ENCODE assay signal across 29 cellular contexts in the genomic region with DNA sequence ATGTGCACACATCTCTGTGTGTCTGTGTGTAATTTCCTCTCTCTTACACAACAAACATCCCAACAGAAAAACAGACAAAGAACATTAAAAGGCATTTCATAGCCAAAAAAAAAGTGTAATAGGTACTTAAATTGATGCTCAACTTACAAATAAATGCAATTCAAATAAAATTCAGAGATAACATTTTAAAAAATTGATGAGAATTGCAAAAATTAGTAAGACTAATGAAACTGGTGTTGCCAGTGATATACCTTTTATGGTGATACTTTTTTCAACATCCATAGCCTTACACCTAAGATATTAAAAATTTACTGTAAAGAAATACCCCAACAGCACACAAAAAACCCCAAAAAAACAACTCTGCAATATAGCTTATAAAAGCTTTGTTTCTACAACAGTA.
"Had no signal": no experiment of that assay in that cellular context is flagged by ENCODE, and none has a peak within 500 bp of the region (broad histone marks: within the 10 kb centered on the region; RNA-seq: fewer than 3 reads in every experiment).

No MANE protein-coding gene starts in this region.

- H3K4me3 ChIP-seq: ovary, psoas muscle, skin epidermis, smooth muscle cell, spleen, stomach, thoracic aorta, thyroid gland, tibial nerve, upper lobe of left lung, vagina had no signal

- H3K9me3 ChIP-seq: ovary, psoas muscle, spleen, stomach, thoracic aorta, thyroid gland, tibial nerve, upper lobe of left lung, vagina had no signal

- DNase-seq: naive B cell; naive thymus-derived CD8-positive, alpha-beta T cell; nephron progenitor cell; occipital lobe; ovary; posterior cingulate gyrus; psoas muscle; right cardiac atrium; spleen; stimulated activated CD4-positive, alpha-beta T cell treated with anti-CD3 and anti-CD28 coated beads, Interleukin-12 subunit alpha, Interleukin-12 subunit beta, amount 100 ng/mL, for 4 hours; stimulated activated CD4-positive, alpha-beta T cell treated with anti-CD3 and anti-CD28 coated beads, Interleukin-2, amount 100 ng/mL, for 24 hours; stimulated activated CD4-positive, alpha-beta T cell treated with anti-CD3 and anti-CD28 coated beads, Interleukin-2, amount 100 ng/mL, for 48 hours; stimulated activated CD4-positive, alpha-beta T cell treated with anti-CD3 and anti-CD28 coated beads, Interleukin-4, amount 100 ng/mL, for 24 hours; stimulated activated naive B cell treated with anti-CD40 and anti-IgM and Interleukin-4, amounts not matched to agents 10 μg/mL and 1 μg/mL and 100 μg/mL, for 72 hours; stimulated activated naive CD4-positive, alpha-beta T cell treated with Interleukin-2 at 50 U/mL for 16 hours; stomach; thyroid gland; trophoblast cell; upper lobe of left lung had no signal

- H3K9ac ChIP-seq: parathyroid adenoma had no signal

- ATAC-seq: naive thymus-derived CD8-positive, alpha-beta T cell; natural killer cell treated with Interleukin-12 subunit alpha and Interleukin-12 subunit beta and Interleukin-15 and Interleukin-18, amount 100 ng/mL, for 72 hours; psoas muscle; right cardiac atrium; sciatic nerve; stimulated activated effector memory CD8-positive, alpha-beta T cell treated with anti-CD3 and anti-CD28 coated beads, Interleukin-12 subunit alpha, Interleukin-12 subunit beta, amount 100 ng/mL, for 72 hours; stimulated activated naive B cell treated with anti-CD40 and anti-IgM and Interleukin-4, amounts not matched to agents 10 μg/mL and 1 μg/mL and 100 μg/mL, for 72 hours had no signal

- H3K4me1 ChIP-seq: parathyroid adenoma, psoas muscle, spleen, stomach, thyroid gland, tibial nerve, upper lobe of left lung, vagina had no signal

- H3K36me3 ChIP-seq: ovary had no signal

- H2AFZ ChIP-seq: parathyroid adenoma had no signal

- H3K79me2 ChIP-seq: parathyroid adenoma had no signal

- H3K4me2 ChIP-seq: smooth muscle cell had no signal

- H3K27ac ChIP-seq: ovary, parathyroid adenoma, psoas muscle, skin epidermis, spleen, stomach, thoracic aorta, thyroid gland, tibial nerve, upper lobe of left lung, vagina had no signal

- H3K27me3 ChIP-seq: ovary, spleen, stomach, thyroid gland, tibial nerve, upper lobe of left lung, vagina had no signal

- FAIRE-seq: urothelium cell line had no signal
